8 cellular contexts compared by ENCODE assay signal in the genomic region with DNA sequence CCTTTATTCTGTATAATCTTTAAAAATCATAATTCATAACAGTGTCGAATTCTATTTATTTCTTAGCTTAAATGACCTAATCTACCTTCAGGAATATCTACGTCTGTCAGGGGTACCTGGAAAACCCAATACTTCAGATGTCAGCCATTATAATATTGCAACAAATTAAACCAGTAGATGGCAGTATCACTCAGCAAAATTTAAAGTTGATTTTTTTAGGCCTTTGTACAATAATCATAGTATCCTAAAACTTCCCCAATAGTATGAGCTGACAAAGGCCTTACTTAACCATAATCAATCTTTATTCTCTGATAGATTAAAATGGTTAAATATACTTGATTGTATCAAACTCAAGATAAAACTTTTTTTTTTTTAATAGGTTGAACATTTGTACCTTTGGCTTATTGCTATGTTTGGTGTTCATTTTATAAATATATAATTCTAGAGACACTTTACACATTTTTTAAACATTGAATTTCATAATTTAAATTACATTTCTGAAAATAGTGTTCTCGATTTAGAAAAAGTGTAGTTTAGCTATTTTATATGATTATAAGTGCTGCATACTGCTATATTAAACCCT.
DNase-seq lines count a peak whose midpoint lies in the region; ATAC-seq and TF ChIP-seq lines count a peak whose summit lies in the region.

No MANE protein-coding gene starts in this region.

- intact Hi-C loops in Caco-2 (cut with micrococcal nuclease; ENCODE audit: unreplicated experiment): loop anchor here (1.0 to 5.0 kb wide), 8 partner anchors 13 to 701 kb away; no protein-coding TSS in a partner anchor

- no peaks in the 10 kb centered on the region; the same call in 1 of the 2 replicates for H3K4me1 ChIP-seq in Caco-2

- CTCF ChIA-PET in Caco-2 (lab: Charles Lee): interaction anchor here (0.7 to 1.8 kb wide), 3 partner anchors 233 to 786 kb away, joined by 3 to 9 read pairs (median 3); no protein-coding TSS in a partner anchor

- H3K9me3 ChIP-seq in Caco-2: no peaks in the 10 kb centered on the region

- H3K27ac Mint-ChIP-seq in Caco-2 (ENCODE audit: unreplicated experiment) (no peak overlapping the region), neural crest cell (ENCODE audit: unreplicated experiment) (no peak overlapping the region)
- H3K27ac Mint-ChIP-seq in natural killer cell treated with Interleukin-12 subunit alpha and Interleukin-12 subunit beta and Interleukin-15 and Interleukin-18, amount 100 ng/mL, for 72 hours: no peak overlapping the region

- no peaks in the 10 kb centered on the region for H3K27me3 ChIP-seq in Caco-2 (replicated peaks; ENCODE audit: control insufficient read depth, insufficient read depth, low read length)

- no peak overlapping the region for H3K4me3 Mint-ChIP-seq in Caco-2 (ENCODE audit: unreplicated experiment)
- no peak overlapping the region for H3K4me3 Mint-ChIP-seq in neural crest cell
- H3K4me3 Mint-ChIP-seq in natural killer cell treated with Interleukin-12 subunit alpha and Interleukin-12 subunit beta and Interleukin-15 and Interleukin-18, amount 100 ng/mL, for 72 hours: no peak overlapping the region

- TF ChIP-seq CTCF in Caco-2 (IDR thresholded peaks at IDR 0.05; ENCODE audit: insufficient read depth in 1 of 2, low read depth in 1 of 2, low read length in 1 of 2, severe bottlenecking in 1 of 2, unreplicated experiment in 1 of 2) (peak; percentile 51 to 72), neural crest cell (conservative IDR thresholded peaks at IDR 0.05) (peak; percentile 89)

- DNase-seq in Caco-2 (peak in 1 of 2 experiments; percentile 25), NCI-H1930 (lab: John Stamatoyannopoulos, UW) (peak; percentile 14 to 32), cerebellar cortex (ENCODE audit: low spot score) (peak; percentile 36), neural crest cell (ENCODE audit: low read depth, low spot score) (no peak), amniotic stem cell (lab: John Stamatoyannopoulos, UW) (no peak)
- DNase-seq in natural killer cell treated with Interleukin-12 subunit alpha and Interleukin-12 subunit beta and Interleukin-15 and Interleukin-18, amount 100 ng/mL, for 72 hours (ENCODE audit: low spot score): no peak

- H3K9me3 Mint-ChIP-seq in Caco-2 (ENCODE audit: unreplicated experiment) (peaks cover 25% of the 10 kb centered on the region), neural crest cell (no peaks in the 10 kb centered on the region)
- H3K9me3 Mint-ChIP-seq in natural killer cell treated with Interleukin-12 subunit alpha and Interleukin-12 subunit beta and Interleukin-15 and Interleukin-18, amount 100 ng/mL, for 72 hours: peaks cover 4% of the 10 kb centered on the region

- H3K4me1 Mint-ChIP-seq in Caco-2 (ENCODE audit: low read depth, unreplicated experiment) (no peaks in the 10 kb centered on the region), neural crest cell (no peaks in the 10 kb centered on the region)
- no peaks in the 10 kb centered on the region for H3K4me1 Mint-ChIP-seq in natural killer cell treated with Interleukin-12 subunit alpha and Interleukin-12 subunit beta and Interleukin-15 and Interleukin-18, amount 100 ng/mL, for 72 hours (ENCODE audit: low read depth in 2 of 2)

- no peaks in the 10 kb centered on the region for H3K27me3 Mint-ChIP-seq in Caco-2 (ENCODE audit: insufficient read depth, unreplicated experiment)
- H3K27me3 Mint-ChIP-seq in neural crest cell (ENCODE audit: low read depth): no peaks in the 10 kb centered on the region
- no peaks in the 10 kb centered on the region for H3K27me3 Mint-ChIP-seq in natural killer cell treated with Interleukin-12 subunit alpha and Interleukin-12 subunit beta and Interleukin-15 and Interleukin-18, amount 100 ng/mL, for 72 hours

- POLR2A ChIA-PET in Caco-2 (lab: Charles Lee): no interaction called here

- BruUV-seq in Caco-2 (replicated peaks; lab: Mats Ljungman, UMichigan): no TSS peak

- ATAC-seq in GM21619 (IDR thresholded peaks at IDR 0.05; ENCODE audit: unreplicated experiment) (peak; percentile 57), GM19397 (IDR thresholded peaks at IDR 0.05; ENCODE audit: unreplicated experiment) (no peak)
- no peak for ATAC-seq in natural killer cell treated with Interleukin-12 subunit alpha and Interleukin-12 subunit beta and Interleukin-15 and Interleukin-18, amount 100 ng/mL, for 72 hours

- H3K4me3 ChIP-seq in Caco-2 (ENCODE audit: low read depth, low read length): no peak overlapping the region

- H3K36me3 Mint-ChIP-seq in Caco-2 (ENCODE audit: insufficient read depth, unreplicated experiment) (no peaks in the 10 kb centered on the region), neural crest cell (ENCODE audit: low read depth) (no peaks in the 10 kb centered on the region)
- H3K36me3 Mint-ChIP-seq in natural killer cell treated with Interleukin-12 subunit alpha and Interleukin-12 subunit beta and Interleukin-15 and Interleukin-18, amount 100 ng/mL, for 72 hours: no peaks in the 10 kb centered on the region

- no peaks in the 10 kb centered on the region for H3K36me3 ChIP-seq in Caco-2 (ENCODE audit: control insufficient read depth, insufficient read depth, low read length)

Comparison
In these comparisons a context has a peak if more than half of its experiments do, and no peak if none do; other contexts are left out.
1. DNase-seq: peak in NCI-H1930 (2 of 2) and cerebellar cortex (single experiment); none in neural crest cell (single experiment), amniotic stem cell (single experiment) and natural killer cell treated with Interleukin-12 subunit alpha and Interleukin-12 subunit beta and Interleukin-15 and Interleukin-18, amount 100 ng/mL, for 72 hours (single experiment).